ENCODE assay signal across 20 cellular contexts in genomic region chr1:240500681-240501080, GRCh38.
"Had no signal": no experiment of that assay in that cellular context is flagged by ENCODE, and none has a peak within 500 bp of the region (broad histone marks: within the 10 kb centered on the region; RNA-seq: fewer than 3 reads in every experiment).

No MANE protein-coding gene starts in this region.

- ATAC-seq: effector memory CD8-positive, alpha-beta T cell; foreskin keratinocyte; left cardiac atrium; lower lobe of right lung; natural killer cell treated with Interleukin-12 subunit alpha and Interleukin-12 subunit beta and Interleukin-15 and Interleukin-18, amount 100 ng/mL, for 72 hours; sciatic nerve; stimulated activated memory B cell treated with anti-CD40 and anti-IgM and Interleukin-4, amounts not matched to agents 10 μg/mL and 1 μg/mL and 100 μg/mL, for 72 hours had no signal

- H3K27me3 ChIP-seq: esophagus muscularis mucosa, foreskin keratinocyte, hepatocyte, spleen, testis, tibial nerve had no signal

- H2AFZ ChIP-seq: hepatocyte had no signal

- H3K4me3 ChIP-seq: esophagus muscularis mucosa, hepatocyte, left ventricle myocardium inferior, lower lobe of right lung, spleen, testis, tibial nerve had no signal

- H3K9me3 ChIP-seq: esophagus muscularis mucosa, lower lobe of right lung, spleen, testis, tibial nerve had no signal

- H3K79me2 ChIP-seq: hepatocyte had no signal

- H3K4me2 ChIP-seq: hepatocyte had no signal

- DNase-seq: effector memory CD8-positive, alpha-beta T cell; foreskin keratinocyte; head of caudate nucleus; kidney; left cardiac atrium; left ventricle myocardium inferior; lower lobe of right lung; posterior cingulate gyrus; spleen; stimulated activated CD4-positive, alpha-beta T cell treated with anti-CD3 and anti-CD28 coated beads, Interleukin-15, amount 100 ng/mL, for 24 hours; stimulated activated CD4-positive, alpha-beta T cell treated with anti-CD3 and anti-CD28 coated beads, Interleukin-1b, Interleukin-23, amount 100 ng/mL, for 48 hours; stimulated activated CD4-positive, alpha-beta T cell treated with anti-CD3 and anti-CD28 coated beads, Interleukin-4, amount 100 ng/mL, for 24 hours; testis had no signal

- H3K36me3 ChIP-seq: esophagus muscularis mucosa, left ventricle myocardium inferior, lower lobe of right lung, spleen, tibial nerve had no signal

- H3K4me1 ChIP-seq: esophagus muscularis mucosa, foreskin keratinocyte, left ventricle myocardium inferior, lower lobe of right lung, spleen, testis, tibial nerve had no signal

- H3K27ac ChIP-seq: epithelial cell of prostate, esophagus muscularis mucosa, foreskin keratinocyte, hepatocyte, left ventricle myocardium inferior, lower lobe of right lung, spleen, testis, tibial nerve had no signal
